18 cellular contexts compared by ENCODE assay signal in genomic region chr5:162230348-162230747, GRCh38.
DNase-seq lines count a peak whose midpoint lies in the region; ATAC-seq and TF ChIP-seq lines count a peak whose summit lies in the region.
"Had no signal": no experiment of that assay in that cellular context is flagged by ENCODE, and none has a peak within 500 bp of the region (broad histone marks: within the 10 kb centered on the region; RNA-seq: fewer than 3 reads in every experiment).

No MANE protein-coding gene starts in this region.

- H3K9me3 ChIP-seq in trophoblast cell (ENCODE audit: insufficient read depth, low read depth, low read length) (no peaks in the 10 kb centered on the region), HAP-1 (no peaks in the 10 kb centered on the region), aorta (ENCODE audit: control insufficient read depth, low read length) (peaks cover 4% of the 10 kb centered on the region)

- H2BK12ac ChIP-seq in trophoblast cell (ENCODE audit: low read length), result no peak overlapping the region

- H3K36me3 ChIP-seq in trophoblast cell (ENCODE audit: control insufficient read depth in 1 of 2, insufficient read depth in 2 of 2, low read length in 2 of 2), result no peaks in the 10 kb centered on the region
- H3K36me3 ChIP-seq in HAP-1 (replicated peaks), result no peaks in the 10 kb centered on the region
- H3K36me3 ChIP-seq in aorta (ENCODE audit: control insufficient read depth in 1 of 2, insufficient read depth in 2 of 2, low read length in 1 of 2), result no peaks in the 10 kb centered on the region

- H2AFZ ChIP-seq in trophoblast cell (ENCODE audit: insufficient read depth, low read length, poor library complexity), result no peak overlapping the region
- H2AFZ ChIP-seq: GM23338 had no signal

- H3K9ac ChIP-seq in trophoblast cell (ENCODE audit: low read length), result no peak overlapping the region

- no peak overlapping the region for H2BK120ac ChIP-seq in trophoblast cell (ENCODE audit: insufficient read depth, low read length, poor library complexity)

- no peak overlapping the region for H3K14ac ChIP-seq in trophoblast cell (ENCODE audit: low read length)

- DNase-seq in GM12865 (ENCODE audit: low read depth) (peak; percentile 14), NCI-H446 treated with DMSO at 0.1 percent for 48 hours (lab: John Stamatoyannopoulos, UW) (peak; percentile 28), astrocyte of the hippocampus (ENCODE audit: low read depth, low spot score) (peak; percentile 1), trophoblast cell (peak; percentile 7 to 39), HAP-1 (ENCODE audit: low spot score in 2 of 2) (no peak), SIG-M5 (lab: John Stamatoyannopoulos, UW) (no peak), DMS114 treated with DMSO at 0.1 percent for 48 hours (lab: John Stamatoyannopoulos, UW; ENCODE audit: unreplicated experiment) (no peak), aorta (no peak)
- DNase-seq: C1 segment of cervical spinal cord; Calu3; CD4-positive, alpha-beta memory T cell; COR-L47; DMS153; DND-41; GDM1; H9; HFFc6 had no signal

- H3K27me3 ChIP-seq in trophoblast cell (ENCODE audit: insufficient read depth, low read length), result no peaks in the 10 kb centered on the region
- no peaks in the 10 kb centered on the region for H3K27me3 ChIP-seq in HAP-1 (ENCODE audit: low read depth)
- H3K27me3 ChIP-seq in aorta (ENCODE audit: control insufficient read depth in 1 of 2, insufficient read depth in 2 of 2, low read length in 1 of 2), result no peaks in the 10 kb centered on the region

- no peak overlapping the region for H4K8ac ChIP-seq in trophoblast cell (ENCODE audit: low read depth, low read length)

- H3K18ac ChIP-seq in trophoblast cell (ENCODE audit: low read length), result no peak overlapping the region

- no peak for TF ChIP-seq CTCF in GM12865 (IDR thresholded peaks at IDR 0.05; ENCODE audit: insufficient read depth, low read depth, low read length, missing control alignments)

- H4K12ac ChIP-seq in trophoblast cell (ENCODE audit: low read depth, low read length), result no peak overlapping the region

- WGBS in trophoblast cell (ENCODE audit: extremely low coverage, insufficient coverage, insufficient read length), result no CpG with 5 or more reads among the region's 3 CpGs
- WGBS in aorta, 2 donors, result 46 to 47% methylated on average over 3 of the region's 3 CpGs

- H3K79me1 ChIP-seq in trophoblast cell (ENCODE audit: low read length), result no peaks in the 10 kb centered on the region

- H3K27ac ChIP-seq in trophoblast cell (ENCODE audit: low read depth, low read length) (no peak overlapping the region), aorta (ENCODE audit: low read depth in 1 of 2, low read length in 2 of 2) (no peak overlapping the region)

- no peaks in the 10 kb centered on the region for H3K4me1 ChIP-seq in trophoblast cell (ENCODE audit: control insufficient read depth in 1 of 2, insufficient read depth in 2 of 2, low read length in 2 of 2)
- no peaks in the 10 kb centered on the region for H3K4me1 ChIP-seq in HAP-1
- peaks cover 0 to 1% of the 10 kb centered on the region in 2 donors for H3K4me1 ChIP-seq in aorta (ENCODE audit: control insufficient read depth in 1 of 2, insufficient read depth in 2 of 2, low read length in 2 of 2)

- ATAC-seq in aorta (ENCODE audit: low FRiP score), result no peak
- ATAC-seq: GM23338 had no signal

- H4K91ac ChIP-seq in trophoblast cell (ENCODE audit: low read depth, low read length), result no peak overlapping the region

- H3K79me2 ChIP-seq in trophoblast cell (ENCODE audit: control insufficient read depth, insufficient read depth, low read length, poor library complexity), result no peaks in the 10 kb centered on the region

- H3K4me3 ChIP-seq in GM12865 (ENCODE audit: low read depth, low read length) (no peak overlapping the region), trophoblast cell (ENCODE audit: low read depth, low read length) (no peak overlapping the region), HAP-1 (no peak overlapping the region), aorta (ENCODE audit: low read length in 2 of 2) (no peak overlapping the region)
- H3K4me3 ChIP-seq: GM23338 had no signal

- no peak overlapping the region for H3K23ac ChIP-seq in trophoblast cell (ENCODE audit: low read length)

- in situ Hi-C loops in HAP-1 (cut with MboI; ENCODE audit: low sequenced_read_pairs), result no loop called here

- no peak overlapping the region for H2AK5ac ChIP-seq in trophoblast cell (ENCODE audit: low read length)

- no peak overlapping the region for H3K4me2 ChIP-seq in trophoblast cell (ENCODE audit: low read length)
- H3K4me2 ChIP-seq: GM23338 had no signal

- no peak overlapping the region for H3K4ac ChIP-seq in trophoblast cell (ENCODE audit: low read depth, low read length)

- no peak overlapping the region for H2BK5ac ChIP-seq in trophoblast cell (ENCODE audit: low read depth, low read length, poor library complexity)

- intact Hi-C loops in aorta (cut with DNase I), result no loop called here

Comparison
In these comparisons a context has a peak if more than half of its experiments do, and no peak if none do; other contexts are left out.
1. DNase-seq: peak in GM12865 (single experiment), NCI-H446 treated with DMSO at 0.1 percent for 48 hours (single experiment), astrocyte of the hippocampus (single experiment) and trophoblast cell (2 of 2); none in HAP-1 (0 of 2), SIG-M5 (single experiment), DMS114 treated with DMSO at 0.1 percent for 48 hours (single experiment) and aorta (0 of 2).